In the genomic region with DNA sequence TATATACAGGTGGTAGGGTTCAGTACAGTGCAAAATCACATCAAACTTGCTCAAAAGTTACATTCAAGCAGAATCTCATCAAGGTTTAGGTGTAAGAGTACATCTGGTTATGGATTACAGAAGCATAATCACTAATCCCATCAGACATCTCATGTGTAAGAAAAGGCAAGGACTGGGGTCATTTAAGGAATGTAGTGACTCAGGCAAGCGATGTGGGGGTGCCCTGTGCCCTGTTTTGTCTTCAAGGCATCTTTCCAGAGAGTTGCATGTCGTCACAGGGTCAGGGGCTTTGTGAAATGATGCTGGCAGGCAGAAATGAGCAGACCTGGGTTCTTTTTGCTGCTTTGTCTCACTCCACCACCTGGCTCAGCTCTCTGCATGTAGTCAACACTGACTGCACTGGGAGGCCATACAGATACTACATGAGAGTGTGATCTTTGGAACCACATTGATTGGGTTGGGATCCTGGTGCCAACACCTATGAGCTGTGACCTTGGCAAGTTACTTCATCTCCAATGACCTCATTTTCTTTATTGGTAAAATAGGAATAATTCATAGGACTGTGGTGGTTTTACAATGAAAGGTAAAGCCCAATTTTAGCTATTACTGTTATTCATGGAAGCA, we compare ENCODE assay signal across 1 cellular context.
TF ChIP-seq lines count a peak whose summit lies in the region.

No MANE protein-coding gene starts in this region.

TF ChIP-seq in IMR-90, 13 proteins besides CTCF, POLR2A, EP300 and RAD21:
- TF ChIP-seq ELK1 (IDR thresholded peaks at IDR 0.05; ENCODE audit: borderline replicate concordance, low read depth, low read length) = no peak
- TF ChIP-seq FOS (IDR thresholded peaks at IDR 0.05; ENCODE audit: low read depth, low read length) = no peak
- TF ChIP-seq RCOR1 (IDR thresholded peaks at IDR 0.05; ENCODE audit: insufficient replicate concordance, low read length) = no peak
- no peak for TF ChIP-seq SMC3 (IDR thresholded peaks at IDR 0.05; ENCODE audit: low read depth, low read length)
